Comparison of ENCODE assay signal across 8 cellular contexts in genomic region chr2:196987654-196988364, GRCh38.
DNase-seq lines count a peak whose midpoint lies in the region; ATAC-seq and TF ChIP-seq lines count a peak whose summit lies in the region.

No MANE protein-coding gene starts in this region.

- in situ Hi-C loops in astrocyte of the cerebellum (cut with HindIII; ENCODE audit: low sequenced_read_pairs) = no loop called here

- no peak for TF ChIP-seq CTCF in astrocyte of the cerebellum (IDR thresholded peaks at IDR 0.05; ENCODE audit: low read depth, low read length, missing control alignments)

- peak; percentile 1 for DNase-seq in activated CD8-positive, alpha-beta memory T cell treated with anti-CD3 and anti-CD28 coated beads, Interleukin-2, amount 50 U/mL, for 1 hour (ENCODE audit: extremely low read depth)
- no peak for DNase-seq in activated CD8-positive, alpha-beta memory T cell treated with anti-CD3 and anti-CD28 coated beads, Interleukin-2, amount 50 U/mL, for 4 hours
- peak; percentile 90 for DNase-seq in OCI-M1 (lab: John Stamatoyannopoulos, UW)
- DNase-seq in astrocyte of the cerebellum (ENCODE audit: low read depth) = peak; percentile 92
- DNase-seq in inferior parietal cortex (ENCODE audit: extremely low spot score) = peak; percentile 72
- no peak for DNase-seq in iPS-NIHi11 (ENCODE audit: low spot score)

- ATAC-seq in HG03439 (IDR thresholded peaks at IDR 0.05; ENCODE audit: unreplicated experiment) = peak; percentile 58

- H3K27ac ChIP-seq in skin epidermis = peak overlapping the region in 19 of 21 experiments; percentile 1 to 80 (median 44)

- H3K4me3 ChIP-seq in astrocyte of the cerebellum (ENCODE audit: low read depth, low read length) (peak overlapping the region; percentile 10), skin epidermis (no peak overlapping the region)

Comparison
In these comparisons a context has a peak if more than half of its experiments do, and no peak if none do; other contexts are left out.
1. DNase-seq: peak in activated CD8-positive, alpha-beta memory T cell treated with anti-CD3 and anti-CD28 coated beads, Interleukin-2, amount 50 U/mL, for 1 hour (single experiment), OCI-M1 (single experiment), astrocyte of the cerebellum (single experiment) and inferior parietal cortex (single experiment); none in activated CD8-positive, alpha-beta memory T cell treated with anti-CD3 and anti-CD28 coated beads, Interleukin-2, amount 50 U/mL, for 4 hours (single experiment) and iPS-NIHi11 (single experiment).